1 cellular context compared by ENCODE assay signal in the genomic region with DNA sequence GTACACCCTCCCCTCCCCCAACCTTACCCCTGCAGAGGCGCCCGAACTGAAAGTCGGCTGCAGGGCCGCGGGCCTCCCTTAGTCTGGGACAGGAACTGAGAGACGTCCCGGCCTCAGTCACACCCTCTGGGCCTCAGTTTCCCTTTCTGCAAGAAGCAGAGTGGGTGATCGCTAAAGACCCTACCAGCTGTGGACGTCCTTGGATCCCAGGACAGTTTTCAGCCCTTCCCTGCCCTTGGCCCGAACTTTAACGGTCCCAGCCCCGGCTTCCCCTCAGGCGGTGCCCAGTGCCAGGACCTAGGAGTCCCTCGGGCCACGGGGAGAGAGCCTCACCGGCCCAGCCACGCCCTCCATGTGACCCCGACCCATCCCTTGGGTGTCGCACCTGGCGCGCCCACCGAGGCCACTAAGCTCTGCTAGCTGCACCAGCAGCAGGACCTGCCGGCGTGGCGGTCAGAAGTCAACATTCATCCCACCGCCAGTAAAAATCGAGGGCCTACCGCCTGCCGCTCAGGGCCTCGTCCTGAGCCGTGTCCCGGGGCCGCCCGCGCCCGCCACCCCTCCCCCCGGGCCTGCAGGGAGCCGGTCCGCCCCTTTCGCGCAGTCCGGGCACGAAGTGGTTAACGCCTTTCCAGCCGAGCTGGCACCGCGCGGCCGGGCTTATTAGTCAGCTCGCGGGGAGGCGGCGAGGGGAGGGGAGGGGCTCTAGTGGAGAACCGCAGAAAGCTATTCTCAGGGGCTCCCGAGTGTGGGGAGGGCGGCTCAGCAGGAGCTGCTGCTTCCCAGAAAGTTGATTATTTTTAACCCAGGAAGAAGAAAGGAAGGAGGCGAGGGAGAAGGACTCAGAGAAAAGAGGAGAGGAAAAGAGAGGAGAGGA.
TF ChIP-seq lines count a peak whose summit lies in the region.

No MANE protein-coding gene starts in this region.

TF ChIP-seq in IMR-90, 13 proteins besides CTCF, POLR2A, EP300 and RAD21:
- peak; percentile 43; the same call in 1 of the 2 replicates for TF ChIP-seq FOS (IDR thresholded peaks at IDR 0.05; ENCODE audit: low read depth, low read length)
- TF ChIP-seq NFE2L2 (IDR thresholded peaks at IDR 0.05; ENCODE audit: low read depth, low read length), result peak; percentile 11; the same call in 1 of the 2 replicates
- TF ChIP-seq MAZ (IDR thresholded peaks at IDR 0.05; ENCODE audit: borderline replicate concordance, low read depth, low read length), result peak; percentile 94
- peak; percentile 37 for TF ChIP-seq SMC3 (IDR thresholded peaks at IDR 0.05; ENCODE audit: low read depth, low read length)
- TF ChIP-seq, protein P1, sequence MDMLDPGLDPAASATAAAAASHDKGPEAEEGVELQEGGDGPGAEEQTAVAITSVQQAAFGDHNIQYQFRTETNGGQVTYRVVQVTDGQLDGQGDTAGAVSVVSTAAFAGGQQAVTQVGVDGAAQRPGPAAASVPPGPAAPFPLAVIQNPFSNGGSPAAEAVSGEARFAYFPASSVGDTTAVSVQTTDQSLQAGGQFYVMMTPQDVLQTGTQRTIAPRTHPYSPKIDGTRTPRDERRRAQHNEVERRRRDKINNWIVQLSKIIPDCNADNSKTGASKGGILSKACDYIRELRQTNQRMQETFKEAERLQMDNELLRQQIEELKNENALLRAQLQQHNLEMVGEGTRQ (IDR thresholded peaks at IDR 0.05; ENCODE audit: low read depth, low read length), result no peak
TF ChIP-seq in IMR-90: peak in this region for 4.
